Comparison of ENCODE assay signal across 8 cellular contexts in genomic region chr1:181038399-181038873, GRCh38. TPM values are rescaled to one million over a fixed set of nuclear protein-coding genes. Genes with fewer than 3 reads are reported as not detected.
DNase-seq lines count a peak whose midpoint lies in the region; ATAC-seq, FAIRE-seq and TF ChIP-seq lines count a peak whose summit lies in the region.

No MANE protein-coding gene starts in this region.

- no peak overlapping the region for H2BK12ac ChIP-seq in H9 (ENCODE audit: insufficient read length, low read depth, low read length)

- H3K9ac ChIP-seq in H9 (ENCODE audit: extremely low read depth, insufficient read length, low read length) (no peak overlapping the region), GM12878 (ENCODE audit: control insufficient read depth, insufficient read depth, low read length) (no peak overlapping the region)

- H2AFZ ChIP-seq in H9 (ENCODE audit: low read length) (no peak overlapping the region), GM12878 (ENCODE audit: control insufficient read depth, low read depth, low read length) (no peak overlapping the region)

- H3K9me3 ChIP-seq in H9 (ENCODE audit: control insufficient read depth, low read depth, low read length) (no peaks in the 10 kb centered on the region), GM12878 (replicated peaks; ENCODE audit: control insufficient read depth, insufficient read depth, low read length) (no peaks in the 10 kb centered on the region)

- no CpG with 5 or more reads among the region's 5 CpGs for WGBS in H9 (ENCODE audit: extremely low coverage, insufficient read length, low lambda C conversion rate)
- 60% methylated on average over 3 of the region's 5 CpGs for WGBS in GM12878 (ENCODE audit: insufficient coverage, insufficient replicate concordance, low lambda C conversion rate, missing lambda C conversion rate)

- intact Hi-C loops in GM12878 (cut with micrococcal nuclease; ENCODE audit: unreplicated experiment), result loop anchor here (1.0 to 2.0 kb wide), 4 partner anchors 50 to 156 kb away; partner anchors contain the start of gene IER5

- H4K20me1 ChIP-seq in H9 (ENCODE audit: control insufficient read depth, insufficient read depth, insufficient read length), result no peaks in the 10 kb centered on the region
- no peaks in the 10 kb centered on the region for H4K20me1 ChIP-seq in GM12878 (ENCODE audit: control insufficient read depth, insufficient read depth)

- H2AK5ac ChIP-seq in H9 (ENCODE audit: insufficient read length, low read length), result no peak overlapping the region

- H4K91ac ChIP-seq in H9 (ENCODE audit: insufficient read length, low read depth, low read length), result no peak overlapping the region

- BruUV-seq in GM12878 (replicated peaks; lab: Mats Ljungman, UMichigan), result no TSS peak

- no peak overlapping the region for H3K4me3 Mint-ChIP-seq in H9

- no peak overlapping the region for H3K23ac ChIP-seq in H9 (ENCODE audit: insufficient read length, low read depth, low read length)

- no peak overlapping the region for H4K5ac ChIP-seq in H9 (ENCODE audit: insufficient read length, low read depth, low read length)

- no peaks in the 10 kb centered on the region for H3K4me1 ChIP-seq in H9 (ENCODE audit: insufficient read depth, low read length)
- H3K4me1 ChIP-seq in GM12878 (ENCODE audit: control insufficient read depth, insufficient read depth, low read length), result peaks cover 21% of the 10 kb centered on the region

- no peak overlapping the region for H3K4me2 ChIP-seq in H9 (ENCODE audit: insufficient read depth, insufficient read length, low read length)
- no peak overlapping the region for H3K4me2 ChIP-seq in GM12878 (ENCODE audit: control insufficient read depth, insufficient read depth)

- no peak overlapping the region for H2BK20ac ChIP-seq in H9 (ENCODE audit: low read depth, low read length, poor library complexity, severe bottlenecking)

- H3K27me3 ChIP-seq in H9 (ENCODE audit: insufficient read depth, low read length) (no peaks in the 10 kb centered on the region), GM12878 (replicated peaks in 1 of 2; ENCODE audit: control insufficient read depth in 2 of 2, insufficient read depth in 2 of 2, low read length in 1 of 2) (no peaks in the 10 kb centered on the region)

- in situ Hi-C loops in GM12878 (cut with MboI), result loop anchor here (5.0 kb wide), 2 partner anchors 49 to 104 kb away; partner anchors contain the start of gene IER5

- no peak overlapping the region for H4K8ac ChIP-seq in H9 (replicated peaks; ENCODE audit: insufficient read length, low read depth, low read length)

- H3K27ac ChIP-seq in H9 (ENCODE audit: insufficient read length, low read depth, low read length) (no peak overlapping the region), GM12878 (ENCODE audit: control insufficient read depth, insufficient read depth) (no peak overlapping the region)

- H3K18ac ChIP-seq in H9 (ENCODE audit: insufficient read length, low read depth, low read length), result no peak overlapping the region

- H3K79me1 ChIP-seq in H9 (ENCODE audit: insufficient read depth, low read depth, low read length, poor library complexity, severe bottlenecking), result no peaks in the 10 kb centered on the region

- H2BK5ac ChIP-seq in H9 (ENCODE audit: insufficient read length, low read length), result no peak overlapping the region

- H3K56ac ChIP-seq in H9 (ENCODE audit: insufficient read length, low read depth, low read length), result no peak overlapping the region

- H3K14ac ChIP-seq in H9 (ENCODE audit: insufficient read depth, low read length), result no peak overlapping the region

- CTCF ChIA-PET in GM12878 (lab: Yijun Ruan, JAX), result interaction anchor here (0.6 to 13.7 kb wide), 26 partner anchors 10 to 410 kb away, joined by 3 to 321 read pairs (median 10); partner anchors contain the start of gene STX6

- no peaks in the 10 kb centered on the region for H3K79me2 ChIP-seq in H9 (ENCODE audit: insufficient read depth, low read length)
- H3K79me2 ChIP-seq in GM12878 (ENCODE audit: control insufficient read depth, insufficient read depth, low read length), result peaks cover 58% of the 10 kb centered on the region

- no peak overlapping the region for H3T11ph ChIP-seq in H9 (ENCODE audit: low read length)

- H3K27ac Mint-ChIP-seq in H9, result no peak overlapping the region

- H3K27me3 Mint-ChIP-seq in H9 (ENCODE audit: low read depth), result no peaks in the 10 kb centered on the region; the same call in 1 of the 2 replicates

- H3K4me1 Mint-ChIP-seq in H9, result peaks cover 5% of the 10 kb centered on the region in 2 experiments

- peaks cover 0 to 4% of the 10 kb centered on the region in 2 experiments; a peak in 1 of 4 replicates for H3K36me3 ChIP-seq in GM12878 (ENCODE audit: control insufficient read depth in 2 of 2, insufficient read depth in 2 of 2, low read length in 1 of 2)

- no peak overlapping the region for H2BK15ac ChIP-seq in H9 (ENCODE audit: low read depth, low read length)

- H3K4me3 ChIP-seq in GM12878, result no peak overlapping the region

- no peak overlapping the region for H2BK120ac ChIP-seq in H9 (ENCODE audit: low read depth, low read length, poor library complexity, severe bottlenecking)

- POLR2A ChIA-PET in GM12878 (lab: Charles Lee), result interaction anchor here (0.6 to 4.5 kb wide), 11 partner anchors 17 to 138 kb away, joined by 3 to 20 read pairs (median 3); no protein-coding TSS in a partner anchor

- no peak for TF ChIP-seq EP300 in GM12878 (IDR thresholded peaks at IDR 0.05; ENCODE audit: borderline replicate concordance in 1 of 2, control insufficient read depth in 1 of 2, low read depth in 2 of 2, low read length in 2 of 2)

- DNase-seq in DMS153 treated with DMSO at 0.1 percent for 48 hours (lab: John Stamatoyannopoulos, UW; ENCODE audit: unreplicated experiment) (peak; percentile 73), H9 (peak; percentile 86), NCI-H187 (lab: John Stamatoyannopoulos, UW) (peak; percentile 57 to 83), T-helper 22 cell (ENCODE audit: low read depth) (peak; percentile 36), GM12878 (ENCODE audit: low read depth, low spot score) (no peak), iPS-NIHi11 (ENCODE audit: low spot score) (peak; percentile 84)
- DNase-seq in stimulated activated CD4-positive, alpha-beta T cell treated with anti-CD3 and anti-CD28 coated beads, Interleukin-2, amount 100 ng/mL, for 4 hours (ENCODE audit: low read depth), result peak; percentile 40

- no peak overlapping the region for H3K4ac ChIP-seq in H9 (ENCODE audit: low read depth, low read length)

- peak; percentile 83 for TF ChIP-seq RAD21 in GM12878 (IDR thresholded peaks at IDR 0.05; ENCODE audit: insufficient read depth, low read depth, low read length)

- TF ChIP-seq CTCF in H9 (conservative IDR thresholded peaks at IDR 0.05) (peak; percentile 91), GM12878 (IDR thresholded peaks at IDR 0.05 in 2 of 3, conservative IDR thresholded peaks at IDR 0.05 in 1 of 3; ENCODE audit: control insufficient read depth in 2 of 3, extremely low read depth in 1 of 3, insufficient read depth in 1 of 3, low read depth in 3 of 3, low read length in 3 of 3) (peak; percentile 74 to 85 (median 82))

- H3K36me3 Mint-ChIP-seq in H9 (ENCODE audit: insufficient read depth in 1 of 3, low read depth in 3 of 3), result no peaks in the 10 kb centered on the region

- H3K23me2 ChIP-seq in H9 (ENCODE audit: insufficient read length, low read depth, low read length, poor library complexity, severe bottlenecking), result no peaks in the 10 kb centered on the region

- RAD21 ChIA-PET in GM12878 (lab: Charles Lee; ENCODE audit: unreplicated experiment), result interaction anchor here (0.7 to 13.1 kb wide), 21 partner anchors 8 to 157 kb away, joined by 3 to 189 read pairs (median 6); partner anchors contain the start of gene STX6

- no peak for TF ChIP-seq POLR2A in GM12878 (IDR thresholded peaks at IDR 0.05; ENCODE audit: low read depth, low read length)

- FAIRE-seq in GM12878 (lab: Jason Lieb, UNC), result no peak

- SMC1A ChIA-PET in GM12878 (lab: Charles Lee; ENCODE audit: uncharacterized antibody, unreplicated experiment), result interaction anchor here (0.9 to 13.6 kb wide), 21 partner anchors 16 to 155 kb away, joined by 3 to 276 read pairs (median 13); partner anchors contain the start of gene STX6

- no peaks in the 10 kb centered on the region for H3K9me3 Mint-ChIP-seq in H9

- ATAC-seq in GM12878, result peak; percentile 68
- no peak for ATAC-seq in GM21528 (IDR thresholded peaks at IDR 0.05; ENCODE audit: low FRiP score, unreplicated experiment)

RNA-seq across cellular contexts. Expression of gene MR1, which starts 4.7 kb away (rescaled TPM):
- total RNA-seq in H9 (2021), result 0.02 and 0.07 TPM in 2 replicates
- total RNA-seq in GM12878 (2013; cell fraction: nucleolus; rRNA removed), result 81.0 and 93.9 TPM in 2 replicates
- 29.5 and 30.4 TPM in 2 replicates for total RNA-seq in GM12878 (2014; rRNA removed)
- total RNA-seq in GM12878 (2014; rRNA removed; fragmentation: Illumina TruSeq; extraction: Trizol), result 32.2 and 32.3 TPM in 2 replicates
- 26.3 and 29.0 TPM in 2 replicates for total RNA-seq in GM12878 (2021)
- 21.6 TPM for polyA plus RNA-seq in GM12878 (2011; ENCODE audit: low read depth)
- polyA plus RNA-seq in GM12878 (2011; rRNA removed), result 65.9 and 71.7 TPM in 2 replicates
- polyA plus RNA-seq in GM12878 (2011; cell fraction: cytosol; rRNA removed), result 42.6 and 46.8 TPM in 2 replicates
- 23.1 and 25.8 TPM in 2 replicates for polyA plus RNA-seq in GM12878 (2011; cell fraction: nucleus; rRNA removed)
- polyA plus RNA-seq in GM12878 (2012), result 20.0 and 23.8 TPM in 2 replicates
- polyA plus RNA-seq in GM12878 (2014; fragmentation: Illumina TruSeq; extraction: Trizol), result 40.0 and 42.3 TPM in 2 replicates
- 10 to 100 TPM; 24.7 to 28.5 TPM for polyA plus RNA-seq in GM12878 (2014; fragmentation: Nextera tagmentation; extraction: Ambion mirVana)
- polyA plus RNA-seq in GM12878 (2014; rRNA removed), result 24.3 and 29.2 TPM in 2 replicates
- polyA plus RNA-seq in GM12878 (2016; fragmentation: Nextera tagmentation; extraction: Ambion mirVana), result 10 to 100 TPM; 35.7 to 36.4 TPM
- polyA minus RNA-seq in GM12878 (2011; rRNA and poly(A)+ RNA removed), result 47.7 and 66.8 TPM in 2 replicates
- 9.9 and 15.5 TPM in 2 replicates for polyA minus RNA-seq in GM12878 (2011; cell fraction: cytosol; rRNA and poly(A)+ RNA removed)
- 23.2 and 32.4 TPM in 2 replicates for polyA minus RNA-seq in GM12878 (2011; cell fraction: nucleus; rRNA and poly(A)+ RNA removed)

RNA-seq across cellular contexts. Expression of gene STX6, which starts 15.8 kb away (rescaled TPM):
- 30.4 and 30.7 TPM in 2 replicates for total RNA-seq in H9 (2021)
- 86.2 and 87.2 TPM in 2 replicates for total RNA-seq in GM12878 (2013; cell fraction: nucleolus; rRNA removed)
- total RNA-seq in GM12878 (2014; rRNA removed), result 21.5 and 24.1 TPM in 2 replicates
- total RNA-seq in GM12878 (2014; rRNA removed; fragmentation: Illumina TruSeq; extraction: Trizol), result 18.7 and 20.3 TPM in 2 replicates
- total RNA-seq in GM12878 (2021), result 18.9 and 19.3 TPM in 2 replicates
- 6.6 TPM for polyA plus RNA-seq in GM12878 (2011; ENCODE audit: low read depth)
- polyA plus RNA-seq in GM12878 (2011; rRNA removed), result 33.6 and 36.3 TPM in 2 replicates
- 23.3 and 24.8 TPM in 2 replicates for polyA plus RNA-seq in GM12878 (2011; cell fraction: cytosol; rRNA removed)
- 19.2 and 20.8 TPM in 2 replicates for polyA plus RNA-seq in GM12878 (2011; cell fraction: nucleus; rRNA removed)
- polyA plus RNA-seq in GM12878 (2012), result 9.8 and 13.8 TPM in 2 replicates
- polyA plus RNA-seq in GM12878 (2014; fragmentation: Illumina TruSeq; extraction: Trizol), result 17.2 and 19.6 TPM in 2 replicates
- polyA plus RNA-seq in GM12878 (2014; fragmentation: Nextera tagmentation; extraction: Ambion mirVana), result 1 to 10 TPM; 4.7 to 6.2 TPM
- 16.7 and 16.9 TPM in 2 replicates for polyA plus RNA-seq in GM12878 (2014; rRNA removed)
- 10 to 100 TPM; 13.3 to 15.5 TPM for polyA plus RNA-seq in GM12878 (2016; fragmentation: Nextera tagmentation; extraction: Ambion mirVana)
- 44.5 and 47.5 TPM in 2 replicates for polyA minus RNA-seq in GM12878 (2011; rRNA and poly(A)+ RNA removed)
- 12.0 and 14.5 TPM in 2 replicates for polyA minus RNA-seq in GM12878 (2011; cell fraction: cytosol; rRNA and poly(A)+ RNA removed)
- polyA minus RNA-seq in GM12878 (2011; cell fraction: nucleus; rRNA and poly(A)+ RNA removed), result 21.5 and 32.9 TPM in 2 replicates

RNA-seq across cellular contexts. Expression of gene IER5, which starts 50.1 kb away (rescaled TPM):
- 6.7 and 7.6 TPM in 2 replicates for total RNA-seq in H9 (2021)
- total RNA-seq in GM12878 (2013; cell fraction: nucleolus; rRNA removed), result 88.8 and 93.7 TPM in 2 replicates
- 65.4 and 69.4 TPM in 2 replicates for total RNA-seq in GM12878 (2014; rRNA removed)
- total RNA-seq in GM12878 (2014; rRNA removed; fragmentation: Illumina TruSeq; extraction: Trizol), result 32.7 and 34.9 TPM in 2 replicates
- 73.9 and 75.2 TPM in 2 replicates for total RNA-seq in GM12878 (2021)
- polyA plus RNA-seq in GM12878 (2011; ENCODE audit: low read depth), result 6.6 TPM
- 36.4 and 44.1 TPM in 2 replicates for polyA plus RNA-seq in GM12878 (2011; rRNA removed)
- 32.3 and 38.9 TPM in 2 replicates for polyA plus RNA-seq in GM12878 (2011; cell fraction: cytosol; rRNA removed)
- polyA plus RNA-seq in GM12878 (2011; cell fraction: nucleus; rRNA removed), result 59.7 and 70.4 TPM in 2 replicates
- polyA plus RNA-seq in GM12878 (2012), result 24.5 and 28.7 TPM in 2 replicates
- polyA plus RNA-seq in GM12878 (2014; fragmentation: Illumina TruSeq; extraction: Trizol), result 22.4 and 26.2 TPM in 2 replicates
- polyA plus RNA-seq in GM12878 (2014; fragmentation: Nextera tagmentation; extraction: Ambion mirVana), result 10 to 100 TPM in 1 of 2 experiments, 1 to 10 TPM in 1; 6.2 to 19.5 TPM
- 52.3 and 62.0 TPM in 2 replicates for polyA plus RNA-seq in GM12878 (2014; rRNA removed)
- polyA plus RNA-seq in GM12878 (2016; fragmentation: Nextera tagmentation; extraction: Ambion mirVana), result 10 to 100 TPM in 1 of 2 experiments, 1 to 10 TPM in 1; 4.3 to 11.7 TPM
- 30.4 and 44.0 TPM in 2 replicates for polyA minus RNA-seq in GM12878 (2011; rRNA and poly(A)+ RNA removed)
- polyA minus RNA-seq in GM12878 (2011; cell fraction: cytosol; rRNA and poly(A)+ RNA removed), result 24.5 TPM in 2 replicates
- 69.0 and 99.9 TPM in 2 replicates for polyA minus RNA-seq in GM12878 (2011; cell fraction: nucleus; rRNA and poly(A)+ RNA removed)

Comparison
In these comparisons a context has a peak if more than half of its experiments do, and no peak if none do; other contexts are left out.
1. RNA of gene MR1, which starts 4.7 kb away (total RNA-seq): 26.3 to 93.9 TPM in GM12878; 0.02 to 0.07 TPM in H9; every median in the first group is over 10 times any median in the second.